In genomic region chr9:129201289-129201688, GRCh38 we compare ENCODE assay signal across 18 cellular contexts.
"Had no signal": no experiment of that assay in that cellular context is flagged by ENCODE, and none has a peak within 500 bp of the region (broad histone marks: within the 10 kb centered on the region; RNA-seq: fewer than 3 reads in every experiment).

No MANE protein-coding gene starts in this region.

- H3K4me1 ChIP-seq: prostate gland had no signal

- H3K4me3 ChIP-seq: coronary artery, esophagus squamous epithelium, gastrocnemius medialis, heart left ventricle, prostate gland, tibial artery had no signal

- H3K27me3 ChIP-seq: esophagus squamous epithelium, heart left ventricle, tibial artery had no signal

- H3K9me3 ChIP-seq: esophagus squamous epithelium, gastrocnemius medialis, prostate gland, tibial artery had no signal

- H3K36me3 ChIP-seq: esophagus squamous epithelium, gastrocnemius medialis, heart left ventricle, prostate gland, tibial artery had no signal

- ATAC-seq: gastrocnemius medialis; heart left ventricle; left cardiac atrium; natural killer cell treated with Interleukin-12 subunit alpha and Interleukin-12 subunit beta and Interleukin-15 and Interleukin-18, amount 100 ng/mL, for 72 hours; right cardiac atrium; stimulated activated naive CD8-positive, alpha-beta T cell treated with anti-CD3 and anti-CD28 coated beads, Interleukin-15, Interleukin-2, amounts not matched to agents 100 U/mL and 50 U/mL, for 24 hours had no signal

- DNase-seq: activated CD4-positive, alpha-beta T cell treated with anti-CD3 and anti-CD28 coated beads for 1 hour; activated CD4-positive, alpha-beta T cell treated with anti-CD3 and anti-CD28 coated beads, Interleukin-2, amount 50 U/mL, for 1 hour; activated gamma-delta T cell treated with Interleukin-2 at 50 U/mL for 16 hours; activated T-cell treated with anti-CD3 and anti-CD28 coated beads, Interleukin-2, amount 50 U/mL, for 1 hour; aorta; endodermal cell; esophagus squamous epithelium; gastrocnemius medialis; heart left ventricle; islet precursor cell; left cardiac atrium; stimulated activated CD4-positive, alpha-beta T cell treated with anti-CD3 and anti-CD28 coated beads, Interleukin-4, amount 100 ng/mL, for 24 hours; stimulated activated naive CD8-positive, alpha-beta T cell treated with anti-CD3 and anti-CD28 coated beads, Interleukin-15, Interleukin-2, amounts not matched to agents 100 U/mL and 50 U/mL, for 24 hours; tibial artery had no signal

- H3K27ac ChIP-seq: coronary artery, gastrocnemius medialis, heart left ventricle, prostate gland, tibial artery had no signal
